17 cellular contexts compared by ENCODE assay signal in the genomic region with DNA sequence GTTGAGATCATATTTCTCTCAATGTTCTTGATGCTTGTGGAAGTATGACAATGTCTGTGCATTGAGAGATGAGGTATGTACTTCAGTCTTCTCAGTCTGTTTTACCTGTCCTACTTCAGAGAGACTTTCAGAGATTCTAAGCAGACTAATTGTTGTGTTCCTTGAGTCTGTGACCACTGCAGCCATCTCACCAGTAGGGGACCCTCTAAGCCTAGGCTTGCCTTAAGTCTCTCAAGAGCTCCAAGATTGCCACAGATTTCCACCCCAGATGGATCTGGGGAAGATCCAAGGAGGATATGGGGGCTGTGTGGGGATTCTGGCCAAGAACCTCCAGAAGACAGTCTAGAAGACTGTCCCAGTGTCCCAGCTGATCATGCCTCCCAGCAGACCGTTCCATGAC.
DNase-seq lines count a peak whose midpoint lies in the region; ATAC-seq, FAIRE-seq and TF ChIP-seq lines count a peak whose summit lies in the region.
"Had no signal": no experiment of that assay in that cellular context is flagged by ENCODE, and none has a peak within 500 bp of the region (broad histone marks: within the 10 kb centered on the region; RNA-seq: fewer than 3 reads in every experiment).

No MANE protein-coding gene starts in this region.

- H3K27me3 ChIP-seq in DOHH2 (ENCODE audit: control insufficient read depth, low read length) (peaks cover 4% of the 10 kb centered on the region; the same call in 1 of the 2 replicates), HCT116 (ENCODE audit: insufficient read depth, low read length) (peaks cover 19% of the 10 kb centered on the region), bronchial epithelial cell (ENCODE audit: control insufficient read depth, insufficient read depth, low read length) (no peaks in the 10 kb centered on the region), mesendoderm (ENCODE audit: insufficient read depth, low read length, poor library complexity) (no peaks in the 10 kb centered on the region)
- H3K27me3 ChIP-seq: esophagus muscularis mucosa, heart right ventricle, left lung had no signal

- peak; percentile 75 for FAIRE-seq in bronchial epithelial cell (lab: Jason Lieb, UNC)

- no peak overlapping the region for H4K8ac ChIP-seq in mesendoderm (ENCODE audit: low read depth, low read length)

- no peak overlapping the region for H3K18ac ChIP-seq in mesendoderm (ENCODE audit: low read length)

- H4K5ac ChIP-seq in mesendoderm (ENCODE audit: low read length): no peak overlapping the region

- peak; percentile 60; the same call in 1 of the 2 replicates for ATAC-seq in HCT116
- no peak for ATAC-seq in GM21619 (IDR thresholded peaks at IDR 0.05; ENCODE audit: unreplicated experiment)
- ATAC-seq in HG03045 (IDR thresholded peaks at IDR 0.05; ENCODE audit: unreplicated experiment): no peak
- ATAC-seq in HG02973 (IDR thresholded peaks at IDR 0.05; ENCODE audit: unreplicated experiment): no peak
- ATAC-seq in HG03196 (IDR thresholded peaks at IDR 0.05; ENCODE audit: unreplicated experiment): no peak
- ATAC-seq: heart right ventricle, left lung had no signal

- H3K23ac ChIP-seq in mesendoderm (ENCODE audit: low read length): no peak overlapping the region

- H3K4me2 ChIP-seq in DOHH2 (ENCODE audit: low read length) (no peak overlapping the region), HCT116 (ENCODE audit: low read length) (no peak overlapping the region), mesendoderm (ENCODE audit: low read length) (no peak overlapping the region)

- H2BK5ac ChIP-seq in mesendoderm (ENCODE audit: low read length): no peak overlapping the region

- RAD21 ChIA-PET in HCT116 (lab: Charles Lee; ENCODE audit: low non-redundant PET in 1 of 2, low total read pairs in 2 of 2, uncharacterized antibody in 2 of 2, unreplicated experiment in 2 of 2): no interaction called here

- H3F3A ChIP-seq in DOHH2 (ENCODE audit: control insufficient read depth, insufficient read depth): no peaks in the 10 kb centered on the region

- H3K4me1 ChIP-seq in DOHH2 (ENCODE audit: control insufficient read depth, low read length) (no peaks in the 10 kb centered on the region), HCT116 (ENCODE audit: control insufficient read depth in 1 of 2, insufficient read depth in 2 of 2, low read length in 2 of 2) (no peaks in the 10 kb centered on the region), mesendoderm (ENCODE audit: control insufficient read depth, low read depth, low read length) (no peaks in the 10 kb centered on the region)
- H3K4me1 ChIP-seq: esophagus muscularis mucosa, heart right ventricle, left lung had no signal

- H3K27ac ChIP-seq in DOHH2 (ENCODE audit: low read depth, low read length): no peak overlapping the region
- no peak overlapping the region for H3K27ac ChIP-seq in HCT116 (ENCODE audit: low read depth, low read length)
- no peak overlapping the region for H3K27ac ChIP-seq in mesendoderm (ENCODE audit: low read depth, low read length)
- H3K27ac ChIP-seq: esophagus muscularis mucosa, heart right ventricle, left lung had no signal

- DNase-seq in HCT116 (ENCODE audit: low read depth, low spot score): peak; percentile 13
- no peak for DNase-seq in bronchial epithelial cell (ENCODE audit: low read depth)
- DNase-seq in mesendoderm: peak; percentile 78
- DNase-seq: activated CD4-positive, alpha-beta memory T cell treated with anti-CD3 and anti-CD28 coated beads, Interleukin-2, amount 10 ng/mL, durations not matched to agents 7 days and 5 days; amygdala; GDM1; heart right ventricle; KBM-7; left lung; NCI-H1436; NCI-H446 treated with DMSO at 0.1 percent for 48 hours had no signal

- H3K56ac ChIP-seq in mesendoderm (ENCODE audit: low read length): no peak overlapping the region

- TF ChIP-seq RAD21 in HCT116 (IDR thresholded peaks at IDR 0.05; ENCODE audit: low read depth): peak; percentile 45

- no peaks in the 10 kb centered on the region for H4K20me1 ChIP-seq in DOHH2 (ENCODE audit: control insufficient read depth, insufficient read depth, low read depth, low read length)
- H4K20me1 ChIP-seq in HCT116 (ENCODE audit: insufficient read depth): no peaks in the 10 kb centered on the region

- H2AK5ac ChIP-seq in mesendoderm (ENCODE audit: low read length): no peak overlapping the region

- H3K9me3 ChIP-seq in DOHH2 (ENCODE audit: control insufficient read depth, insufficient read depth, low read length) (no peaks in the 10 kb centered on the region), HCT116 (ENCODE audit: control insufficient read depth in 1 of 2, insufficient read depth in 1 of 2, low read depth in 1 of 2, low read length in 2 of 2) (peaks cover 0 to 3% of the 10 kb centered on the region in 2 experiments; a peak in 2 of 4 replicates)

- POLR2A ChIA-PET in HCT116 (lab: Charles Lee): no interaction called here

- WGBS in mesendoderm (ENCODE audit: extremely low coverage, insufficient coverage, low lambda C conversion rate): no CpG with 5 or more reads among the region's 1 CpG

- H3K79me1 ChIP-seq in mesendoderm (ENCODE audit: low read length): no peaks in the 10 kb centered on the region

- TF ChIP-seq POLR2A in HCT116 (IDR thresholded peaks at IDR 0.05; ENCODE audit: borderline replicate concordance, extremely low read depth, insufficient read depth, insufficient read length): no peak

- H3K4me3 ChIP-seq in DOHH2 (ENCODE audit: low read length) (no peak overlapping the region), HCT116 (replicated peaks in 1 of 2; ENCODE audit: low read depth in 1 of 2, low read length in 2 of 2) (no peak overlapping the region), bronchial epithelial cell (ENCODE audit: low read depth, low read length) (no peak overlapping the region), mesendoderm (ENCODE audit: low read length) (no peak overlapping the region)
- H3K4me3 ChIP-seq: esophagus muscularis mucosa, heart right ventricle, left lung had no signal

- H3K79me2 ChIP-seq in DOHH2 (ENCODE audit: control insufficient read depth, low read length) (no peaks in the 10 kb centered on the region), HCT116 (ENCODE audit: insufficient read depth, low read length) (no peaks in the 10 kb centered on the region), mesendoderm (ENCODE audit: control insufficient read depth, insufficient read depth, low read length) (no peaks in the 10 kb centered on the region)

- no peak overlapping the region for H3K9ac ChIP-seq in HCT116 (ENCODE audit: low read length)
- no peak overlapping the region for H3K9ac ChIP-seq in mesendoderm (ENCODE audit: low read length)

- no TSS peak for BruUV-seq in HCT116 (replicated peaks; lab: Mats Ljungman, UMichigan)

- no peaks in the 10 kb centered on the region for H3K36me3 ChIP-seq in DOHH2 (ENCODE audit: control insufficient read depth, low read length)
- H3K36me3 ChIP-seq in HCT116 (ENCODE audit: control insufficient read depth in 1 of 2, insufficient read depth in 2 of 2, low read length in 2 of 2): no peaks in the 10 kb centered on the region
- H3K36me3 ChIP-seq in bronchial epithelial cell (ENCODE audit: control insufficient read depth, insufficient read depth, low read length): no peaks in the 10 kb centered on the region
- no peaks in the 10 kb centered on the region for H3K36me3 ChIP-seq in mesendoderm (ENCODE audit: control insufficient read depth, insufficient read depth, low read length)
- H3K36me3 ChIP-seq: esophagus muscularis mucosa, heart right ventricle, left lung had no signal

- no peak overlapping the region for H2BK120ac ChIP-seq in mesendoderm (ENCODE audit: low read depth, low read length)

- H2BK15ac ChIP-seq in mesendoderm (replicated peaks; ENCODE audit: low read depth): no peak overlapping the region

- intact Hi-C loops in HCT116 (cut with micrococcal nuclease): no loop called here

- H2AFZ ChIP-seq in HCT116 (ENCODE audit: low read depth, low read length, poor library complexity, severe bottlenecking): no peak overlapping the region

- CTCF ChIA-PET in HCT116 (lab: Charles Lee): interaction anchor here (0.6 to 2.1 kb wide), 7 partner anchors 9 to 849 kb away, joined by 3 to 10 read pairs (median 6); no protein-coding TSS in a partner anchor

- no peak overlapping the region for H3K4ac ChIP-seq in mesendoderm (ENCODE audit: low read depth, low read length)

- peak; percentile 37 for TF ChIP-seq CTCF in DOHH2 (IDR thresholded peaks at IDR 0.05; ENCODE audit: low read depth, low read length, poor library complexity, severe bottlenecking)
- peak in 2 of 3 experiments; percentile 41 to 43; a peak in 3 of 6 replicates for TF ChIP-seq CTCF in HCT116 (IDR thresholded peaks at IDR 0.05 in 2 of 3, conservative IDR thresholded peaks at IDR 0.05 in 1 of 3; ENCODE audit: borderline replicate concordance in 1 of 3, insufficient read depth in 1 of 3, low read depth in 2 of 3, low read length in 2 of 3)
- peak; percentile 9 for TF ChIP-seq CTCF in bronchial epithelial cell (IDR thresholded peaks at IDR 0.05; ENCODE audit: insufficient read depth, low read length, severe bottlenecking)

- H3K9me2 ChIP-seq in DOHH2 (replicated peaks; ENCODE audit: control insufficient read depth, low read length): no peaks in the 10 kb centered on the region
- H3K9me2 ChIP-seq in HCT116 (ENCODE audit: insufficient read depth): no peaks in the 10 kb centered on the region

TF ChIP-seq in HCT116, 20 proteins besides CTCF, POLR2A, EP300 and RAD21 (continues in another document):
- TF ChIP-seq POLR2AphosphoS5 (IDR thresholded peaks at IDR 0.05; ENCODE audit: low read depth, low read length): no peak
- no peak for TF ChIP-seq REST (IDR thresholded peaks at IDR 0.05; ENCODE audit: low read depth)
- TF ChIP-seq EZH2 (IDR thresholded peaks at IDR 0.05): no peak
